2 cellular contexts compared by ENCODE assay signal in the genomic region with DNA sequence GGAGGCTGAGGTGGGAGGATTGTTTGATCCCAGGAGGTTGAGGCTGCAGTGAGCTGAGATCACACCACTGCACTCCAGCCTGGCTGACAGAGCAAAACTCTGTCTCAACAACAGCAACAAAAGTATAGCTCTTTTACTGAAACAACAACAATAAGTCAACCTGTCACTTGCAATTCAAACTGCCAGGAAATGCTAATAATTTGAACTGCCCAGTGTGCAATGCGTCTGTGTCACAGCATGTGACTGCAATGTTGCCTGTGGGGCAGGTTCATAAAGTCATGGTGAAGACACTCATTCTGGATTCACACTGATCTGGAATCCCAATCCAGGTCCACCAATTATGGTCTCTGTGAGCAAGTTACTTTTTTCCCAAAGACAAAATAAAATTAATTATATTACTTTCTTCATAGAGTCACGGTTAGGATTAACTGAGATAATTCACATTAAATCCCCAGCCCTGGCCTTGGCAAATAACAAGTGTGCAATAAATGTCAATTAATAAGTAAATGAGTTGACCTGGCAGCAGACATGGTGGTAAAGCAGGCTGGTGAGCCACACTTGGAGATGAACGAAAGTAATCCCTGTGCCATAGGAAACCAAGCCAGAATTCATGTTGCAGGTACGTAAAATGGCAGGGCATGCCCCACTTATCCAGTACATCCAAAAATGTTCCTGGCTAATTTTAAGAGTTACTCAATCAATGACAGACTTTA.
TF ChIP-seq lines count a peak whose summit lies in the region.

No MANE protein-coding gene starts in this region.

TF ChIP-seq in SK-N-SH treated with all-trans-retinoic acid at 6 μM for 48 hours, 23 proteins besides CTCF, POLR2A, EP300 and RAD21 (continued from another document):
- TF ChIP-seq, protein P1, sequence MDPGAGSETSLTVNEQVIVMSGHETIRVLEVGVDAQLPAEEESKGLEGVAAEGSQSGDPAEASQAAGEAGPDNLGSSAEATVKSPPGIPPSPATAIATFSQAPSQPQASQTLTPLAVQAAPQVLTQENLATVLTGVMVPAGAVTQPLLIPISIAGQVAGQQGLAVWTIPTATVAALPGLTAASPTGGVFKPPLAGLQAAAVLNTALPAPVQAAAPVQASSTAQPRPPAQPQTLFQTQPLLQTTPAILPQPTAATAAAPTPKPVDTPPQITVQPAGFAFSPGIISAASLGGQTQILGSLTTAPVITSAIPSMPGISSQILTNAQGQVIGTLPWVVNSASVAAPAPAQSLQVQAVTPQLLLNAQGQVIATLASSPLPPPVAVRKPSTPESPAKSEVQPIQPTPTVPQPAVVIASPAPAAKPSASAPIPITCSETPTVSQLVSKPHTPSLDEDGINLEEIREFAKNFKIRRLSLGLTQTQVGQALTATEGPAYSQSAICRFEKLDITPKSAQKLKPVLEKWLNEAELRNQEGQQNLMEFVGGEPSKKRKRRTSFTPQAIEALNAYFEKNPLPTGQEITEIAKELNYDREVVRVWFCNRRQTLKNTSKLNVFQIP (CRISPR knock-in tag; IDR thresholded peaks at IDR 0.05; ENCODE audit: borderline replicate concordance, low read depth): no peak

TF ChIP-seq in SK-N-SH, 30 proteins besides CTCF, POLR2A, EP300 and RAD21:
- TF ChIP-seq, protein P2, sequence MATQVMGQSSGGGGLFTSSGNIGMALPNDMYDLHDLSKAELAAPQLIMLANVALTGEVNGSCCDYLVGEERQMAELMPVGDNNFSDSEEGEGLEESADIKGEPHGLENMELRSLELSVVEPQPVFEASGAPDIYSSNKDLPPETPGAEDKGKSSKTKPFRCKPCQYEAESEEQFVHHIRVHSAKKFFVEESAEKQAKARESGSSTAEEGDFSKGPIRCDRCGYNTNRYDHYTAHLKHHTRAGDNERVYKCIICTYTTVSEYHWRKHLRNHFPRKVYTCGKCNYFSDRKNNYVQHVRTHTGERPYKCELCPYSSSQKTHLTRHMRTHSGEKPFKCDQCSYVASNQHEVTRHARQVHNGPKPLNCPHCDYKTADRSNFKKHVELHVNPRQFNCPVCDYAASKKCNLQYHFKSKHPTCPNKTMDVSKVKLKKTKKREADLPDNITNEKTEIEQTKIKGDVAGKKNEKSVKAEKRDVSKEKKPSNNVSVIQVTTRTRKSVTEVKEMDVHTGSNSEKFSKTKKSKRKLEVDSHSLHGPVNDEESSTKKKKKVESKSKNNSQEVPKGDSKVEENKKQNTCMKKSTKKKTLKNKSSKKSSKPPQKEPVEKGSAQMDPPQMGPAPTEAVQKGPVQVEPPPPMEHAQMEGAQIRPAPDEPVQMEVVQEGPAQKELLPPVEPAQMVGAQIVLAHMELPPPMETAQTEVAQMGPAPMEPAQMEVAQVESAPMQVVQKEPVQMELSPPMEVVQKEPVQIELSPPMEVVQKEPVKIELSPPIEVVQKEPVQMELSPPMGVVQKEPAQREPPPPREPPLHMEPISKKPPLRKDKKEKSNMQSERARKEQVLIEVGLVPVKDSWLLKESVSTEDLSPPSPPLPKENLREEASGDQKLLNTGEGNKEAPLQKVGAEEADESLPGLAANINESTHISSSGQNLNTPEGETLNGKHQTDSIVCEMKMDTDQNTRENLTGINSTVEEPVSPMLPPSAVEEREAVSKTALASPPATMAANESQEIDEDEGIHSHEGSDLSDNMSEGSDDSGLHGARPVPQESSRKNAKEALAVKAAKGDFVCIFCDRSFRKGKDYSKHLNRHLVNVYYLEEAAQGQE (IDR thresholded peaks at IDR 0.05; ENCODE audit: low read depth, low read length): no peak
- TF ChIP-seq, protein P3, sequence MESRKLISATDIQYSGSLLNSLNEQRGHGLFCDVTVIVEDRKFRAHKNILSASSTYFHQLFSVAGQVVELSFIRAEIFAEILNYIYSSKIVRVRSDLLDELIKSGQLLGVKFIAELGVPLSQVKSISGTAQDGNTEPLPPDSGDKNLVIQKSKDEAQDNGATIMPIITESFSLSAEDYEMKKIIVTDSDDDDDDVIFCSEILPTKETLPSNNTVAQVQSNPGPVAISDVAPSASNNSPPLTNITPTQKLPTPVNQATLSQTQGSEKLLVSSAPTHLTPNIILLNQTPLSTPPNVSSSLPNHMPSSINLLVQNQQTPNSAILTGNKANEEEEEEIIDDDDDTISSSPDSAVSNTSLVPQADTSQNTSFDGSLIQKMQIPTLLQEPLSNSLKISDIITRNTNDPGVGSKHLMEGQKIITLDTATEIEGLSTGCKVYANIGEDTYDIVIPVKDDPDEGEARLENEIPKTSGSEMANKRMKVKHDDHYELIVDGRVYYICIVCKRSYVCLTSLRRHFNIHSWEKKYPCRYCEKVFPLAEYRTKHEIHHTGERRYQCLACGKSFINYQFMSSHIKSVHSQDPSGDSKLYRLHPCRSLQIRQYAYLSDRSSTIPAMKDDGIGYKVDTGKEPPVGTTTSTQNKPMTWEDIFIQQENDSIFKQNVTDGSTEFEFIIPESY (IDR thresholded peaks at IDR 0.05; ENCODE audit: borderline replicate concordance, low read depth): no peak
- TF ChIP-seq MXI1 (IDR thresholded peaks at IDR 0.05; ENCODE audit: low read depth, low read length) (no peak), SIN3A (IDR thresholded peaks at IDR 0.05; ENCODE audit: borderline replicate concordance, low read depth, low read length) (no peak), ELF1 (IDR thresholded peaks at IDR 0.05) (no peak), MEF2A (IDR thresholded peaks at IDR 0.05; ENCODE audit: borderline replicate concordance, low read depth) (no peak), RCOR1 (IDR thresholded peaks at IDR 0.05; ENCODE audit: low read length) (no peak), POLR2AphosphoS5 (IDR thresholded peaks at IDR 0.05; ENCODE audit: low read depth, low read length) (no peak)
- TF ChIP-seq, protein P4, sequence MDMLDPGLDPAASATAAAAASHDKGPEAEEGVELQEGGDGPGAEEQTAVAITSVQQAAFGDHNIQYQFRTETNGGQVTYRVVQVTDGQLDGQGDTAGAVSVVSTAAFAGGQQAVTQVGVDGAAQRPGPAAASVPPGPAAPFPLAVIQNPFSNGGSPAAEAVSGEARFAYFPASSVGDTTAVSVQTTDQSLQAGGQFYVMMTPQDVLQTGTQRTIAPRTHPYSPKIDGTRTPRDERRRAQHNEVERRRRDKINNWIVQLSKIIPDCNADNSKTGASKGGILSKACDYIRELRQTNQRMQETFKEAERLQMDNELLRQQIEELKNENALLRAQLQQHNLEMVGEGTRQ (IDR thresholded peaks at IDR 0.05; ENCODE audit: borderline replicate concordance, low read depth, low read length): no peak
- TF ChIP-seq, protein P5, sequence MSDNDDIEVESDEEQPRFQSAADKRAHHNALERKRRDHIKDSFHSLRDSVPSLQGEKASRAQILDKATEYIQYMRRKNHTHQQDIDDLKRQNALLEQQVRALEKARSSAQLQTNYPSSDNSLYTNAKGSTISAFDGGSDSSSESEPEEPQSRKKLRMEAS (IDR thresholded peaks at IDR 0.05; ENCODE audit: low read depth): no peak
- TF ChIP-seq, protein P6, sequence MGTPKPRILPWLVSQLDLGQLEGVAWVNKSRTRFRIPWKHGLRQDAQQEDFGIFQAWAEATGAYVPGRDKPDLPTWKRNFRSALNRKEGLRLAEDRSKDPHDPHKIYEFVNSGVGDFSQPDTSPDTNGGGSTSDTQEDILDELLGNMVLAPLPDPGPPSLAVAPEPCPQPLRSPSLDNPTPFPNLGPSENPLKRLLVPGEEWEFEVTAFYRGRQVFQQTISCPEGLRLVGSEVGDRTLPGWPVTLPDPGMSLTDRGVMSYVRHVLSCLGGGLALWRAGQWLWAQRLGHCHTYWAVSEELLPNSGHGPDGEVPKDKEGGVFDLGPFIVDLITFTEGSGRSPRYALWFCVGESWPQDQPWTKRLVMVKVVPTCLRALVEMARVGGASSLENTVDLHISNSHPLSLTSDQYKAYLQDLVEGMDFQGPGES (IDR thresholded peaks at IDR 0.05; ENCODE audit: low read depth, low read length): no peak
- TF ChIP-seq, protein P7, sequence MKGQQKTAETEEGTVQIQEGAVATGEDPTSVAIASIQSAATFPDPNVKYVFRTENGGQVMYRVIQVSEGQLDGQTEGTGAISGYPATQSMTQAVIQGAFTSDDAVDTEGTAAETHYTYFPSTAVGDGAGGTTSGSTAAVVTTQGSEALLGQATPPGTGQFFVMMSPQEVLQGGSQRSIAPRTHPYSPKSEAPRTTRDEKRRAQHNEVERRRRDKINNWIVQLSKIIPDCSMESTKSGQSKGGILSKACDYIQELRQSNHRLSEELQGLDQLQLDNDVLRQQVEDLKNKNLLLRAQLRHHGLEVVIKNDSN (IDR thresholded peaks at IDR 0.05; ENCODE audit: borderline replicate concordance, low read depth): no peak
- TF ChIP-seq, protein P8, sequence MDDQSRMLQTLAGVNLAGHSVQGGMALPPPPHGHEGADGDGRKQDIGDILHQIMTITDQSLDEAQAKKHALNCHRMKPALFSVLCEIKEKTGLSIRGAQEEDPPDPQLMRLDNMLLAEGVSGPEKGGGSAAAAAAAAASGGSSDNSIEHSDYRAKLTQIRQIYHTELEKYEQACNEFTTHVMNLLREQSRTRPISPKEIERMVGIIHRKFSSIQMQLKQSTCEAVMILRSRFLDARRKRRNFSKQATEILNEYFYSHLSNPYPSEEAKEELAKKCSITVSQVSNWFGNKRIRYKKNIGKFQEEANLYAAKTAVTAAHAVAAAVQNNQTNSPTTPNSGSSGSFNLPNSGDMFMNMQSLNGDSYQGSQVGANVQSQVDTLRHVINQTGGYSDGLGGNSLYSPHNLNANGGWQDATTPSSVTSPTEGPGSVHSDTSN (IDR thresholded peaks at IDR 0.05): no peak
